Comparison of ENCODE assay signal across 20 cellular contexts in the genomic region with DNA sequence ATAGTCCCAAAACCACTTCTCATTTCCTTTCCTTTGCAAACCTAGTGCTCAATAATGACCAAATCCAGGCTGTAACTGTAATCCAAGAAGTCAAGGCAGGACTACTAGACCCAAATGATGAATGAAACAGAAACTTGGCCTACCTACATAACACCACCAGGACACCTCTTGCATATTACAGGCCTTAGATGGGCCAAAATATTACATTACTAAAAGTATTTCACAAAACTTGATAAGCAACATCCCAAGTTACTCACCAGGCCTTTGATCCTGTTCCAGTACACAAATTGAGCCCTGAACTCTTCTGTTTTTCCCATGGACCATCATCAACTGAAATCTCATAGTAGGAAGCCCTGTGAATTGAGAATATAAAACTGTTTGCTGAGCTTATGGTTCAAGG. TPM values are rescaled to one million over a fixed set of nuclear protein-coding genes. Genes with fewer than 3 reads are reported as not detected.
DNase-seq lines count a peak whose midpoint lies in the region; ATAC-seq, FAIRE-seq and TF ChIP-seq lines count a peak whose summit lies in the region.
"Had no signal": no experiment of that assay in that cellular context is flagged by ENCODE, and none has a peak within 500 bp of the region (broad histone marks: within the 10 kb centered on the region; RNA-seq: fewer than 3 reads in every experiment).

No MANE protein-coding gene starts in this region.

- TF ChIP-seq CTCF in right lobe of liver (IDR thresholded peaks at IDR 0.05) (no peak), HepG2 (CRISPR knock-in tag; IDR thresholded peaks at IDR 0.05) (no peak), fibroblast of mammary gland (conservative IDR thresholded peaks at IDR 0.05; ENCODE audit: control insufficient read depth, insufficient read depth, low read depth, low read length) (no peak)

- H3K4me3 ChIP-seq in right lobe of liver (no peak overlapping the region), HepG2 (replicated peaks in 1 of 3; ENCODE audit: insufficient read depth in 1 of 3, low read depth in 2 of 3, low read length in 3 of 3) (no peak overlapping the region), fibroblast of mammary gland (ENCODE audit: control insufficient read depth, low read depth, low read length) (no peak overlapping the region)
- H3K4me3 ChIP-seq: A549 had no signal

- no peak for FAIRE-seq in HepG2 (lab: Jason Lieb, UNC)
- FAIRE-seq: A549, D721Med, G401.6, GM12891, HTR-8/SVneo had no signal

- H3K27ac ChIP-seq in right lobe of liver (no peak overlapping the region), HepG2 (ENCODE audit: extremely low read length, insufficient read depth, low read length) (no peak overlapping the region), caudate nucleus (ENCODE audit: low read depth, low read length) (no peak overlapping the region)
- H3K27ac ChIP-seq: 22Rv1, A549, C4-2B had no signal

- H3K9me3 ChIP-seq in right lobe of liver: no peaks in the 10 kb centered on the region
- no peaks in the 10 kb centered on the region for H3K9me3 ChIP-seq in HepG2 (ENCODE audit: low read length)
- H3K9me3 ChIP-seq: A549, Caco-2 had no signal

- H4K20me1 ChIP-seq in HepG2 (ENCODE audit: insufficient read depth, low read length): no peaks in the 10 kb centered on the region

- H3K27me3 ChIP-seq in right lobe of liver (no peaks in the 10 kb centered on the region), HepG2 (ENCODE audit: control insufficient read depth in 1 of 2, insufficient read depth in 2 of 2, low read length in 2 of 2) (no peaks in the 10 kb centered on the region)

- no peaks in the 10 kb centered on the region for H3K79me2 ChIP-seq in HepG2 (ENCODE audit: insufficient read depth, low read length)

- in situ Hi-C loops in HepG2 (cut with HindIII; ENCODE audit: extremely low pct_ligation_motif_present, low pct_unique_long_range_greater_than_20kb): no loop called here

- peaks cover 0 to 20% (median 0%) of the 10 kb centered on the region in 4 donors for H3K4me1 ChIP-seq in right lobe of liver
- H3K4me1 ChIP-seq in HepG2 (ENCODE audit: insufficient read depth, low read length): no peaks in the 10 kb centered on the region
- H3K4me1 ChIP-seq: A549, Caco-2 had no signal

- POLR2A ChIA-PET in HepG2 (lab: Yijun Ruan, JAX): no interaction called here

- no peak for TF ChIP-seq RAD21 in HepG2 (CRISPR knock-in tag; IDR thresholded peaks at IDR 0.05)

- no peak for TF ChIP-seq EP300 in HepG2 (IDR thresholded peaks at IDR 0.05; ENCODE audit: low read depth in 2 of 2, low read length in 2 of 2)
- TF ChIP-seq EP300 in HepG2 (CRISPR knock-in tag; IDR thresholded peaks at IDR 0.05; ENCODE audit: borderline replicate concordance): no peak

- no peak overlapping the region for H2AFZ ChIP-seq in HepG2 (ENCODE audit: low read length)

- H3K9ac ChIP-seq in HepG2 (ENCODE audit: insufficient read depth, low read depth, low read length): no peak overlapping the region

- ATAC-seq in right lobe of liver (peak in 3 of 4 donors; percentile 10 to 49 (median 31)), HepG2 (no peak), GM21576 (IDR thresholded peaks at IDR 0.05; ENCODE audit: unreplicated experiment) (no peak)
- ATAC-seq: A549 had no signal

- no peak overlapping the region for H3K4me2 ChIP-seq in HepG2 (ENCODE audit: low read depth, low read length)
- H3K4me2 ChIP-seq: A549 had no signal

- intact Hi-C loops in right lobe of liver (cut with DNase I): no loop called here
- intact Hi-C loops in HepG2 (cut with micrococcal nuclease; ENCODE audit: unreplicated experiment): no loop called here

- DNase-seq in right lobe of liver: no peak
- no peak for DNase-seq in HepG2 (ENCODE audit: low spot score)
- peak; percentile 5 for DNase-seq in fibroblast of mammary gland (ENCODE audit: low read depth)
- peak; percentile 32 for DNase-seq in iris pigment epithelial cell (ENCODE audit: low read depth)
- DNase-seq in NAMALWA (ENCODE audit: low spot score): no peak
- DNase-seq in caudate nucleus (lab: John Stamatoyannopoulos, UW): no peak
- DNase-seq in islet precursor cell: no peak
- DNase-seq: AML-193; Caco-2; CD4-positive, alpha-beta T cell; GOT3; H9 had no signal

- BruUV-seq in HepG2 (replicated peaks; lab: Mats Ljungman, UMichigan): no TSS peak

- TF ChIP-seq POLR2A in right lobe of liver (IDR thresholded peaks at IDR 0.05): no peak
- TF ChIP-seq POLR2A in HepG2 (IDR thresholded peaks at IDR 0.05; ENCODE audit: insufficient read depth in 1 of 2, low read depth in 2 of 2, low read length in 2 of 2): no peak

- CTCF ChIA-PET in HepG2 (lab: Yijun Ruan, JAX; ENCODE audit: low intra/inter-chr PET ratio, low total read pairs): no interaction called here

- H3K36me3 ChIP-seq in right lobe of liver (peaks cover 0 to 49% (median 22%) of the 10 kb centered on the region in 4 donors), HepG2 (replicated peaks in 1 of 2; ENCODE audit: control insufficient read depth in 1 of 2, insufficient read depth in 2 of 2, low read length in 2 of 2) (peaks cover 4 to 33% of the 10 kb centered on the region in 2 experiments)

RNA-seq across cellular contexts. Expression of a gene that starts 34.8 kb away (rescaled TPM):
- total RNA-seq in right lobe of liver (100 to 1,000 TPM; 102 to 253 (median 142) TPM), HepG2 (2016; rRNA removed; fragmentation: Illumina TruSeq; extraction: Trizol) (71.4 and 94.9 TPM in 2 replicates)
- total RNA-seq in HepG2 (2016; cell fraction: cytosol; rRNA removed; fragmentation: Illumina TruSeq; extraction: Trizol; ENCODE audit: low read depth): 16.2 and 22.5 TPM in 2 replicates
- 66.3 and 99.8 TPM in 2 replicates for total RNA-seq in HepG2 (2016; cell fraction: insoluble cytoplasmic fraction; rRNA removed; fragmentation: Illumina TruSeq; extraction: Trizol)
- 39.1 and 45.5 TPM in 2 replicates for total RNA-seq in HepG2 (2016; cell fraction: membrane; rRNA removed; fragmentation: Illumina TruSeq; extraction: Trizol)
- total RNA-seq in HepG2 (2016; cell fraction: nucleus; rRNA removed; fragmentation: Illumina TruSeq; extraction: Trizol): 36.8 and 39.2 TPM in 2 replicates
- polyA plus RNA-seq in HepG2 (2011; rRNA removed): 13.9 and 14.6 TPM in 2 replicates
- polyA plus RNA-seq in HepG2 (2011; cell fraction: cytosol; rRNA removed): 6.9 and 10.4 TPM in 2 replicates
- polyA plus RNA-seq in HepG2 (2011; cell fraction: nucleus; rRNA removed): 5.7 and 12.0 TPM in 2 replicates
- polyA plus RNA-seq in HepG2 (2012): 28.2 and 41.4 TPM in 2 replicates
- polyA plus RNA-seq in HepG2 (2016; cell fraction: cytosol; fragmentation: Illumina TruSeq; extraction: Trizol; ENCODE audit: low read depth): 11.5 and 11.7 TPM in 2 replicates
- polyA plus RNA-seq in HepG2 (2016; cell fraction: insoluble cytoplasmic fraction; fragmentation: Illumina TruSeq; extraction: Trizol; ENCODE audit: low read depth): 63.7 and 67.5 TPM in 2 replicates
- 21.2 and 22.8 TPM in 2 replicates for polyA plus RNA-seq in HepG2 (2016; cell fraction: membrane; fragmentation: Illumina TruSeq; extraction: Trizol; ENCODE audit: low read depth)
- polyA plus RNA-seq in HepG2 (2016; cell fraction: nucleus; fragmentation: Illumina TruSeq; extraction: Trizol; ENCODE audit: insufficient read depth, low read depth): 67.8 and 71.3 TPM in 2 replicates
- 15.0 and 26.4 TPM in 2 replicates for polyA minus RNA-seq in HepG2 (2011; rRNA and poly(A)+ RNA removed; ENCODE audit: low replicate concordance)
- 20.1 and 29.7 TPM in 2 replicates for polyA minus RNA-seq in HepG2 (2011; cell fraction: cytosol; rRNA and poly(A)+ RNA removed)
- 14.9 and 16.9 TPM in 2 replicates for polyA minus RNA-seq in HepG2 (2011; cell fraction: nucleus; rRNA and poly(A)+ RNA removed)

RNA-seq across cellular contexts. Expression of a gene that starts 55.0 kb away (rescaled TPM):
- 10 to 100 TPM; 11.8 to 25.0 (median 17.3) TPM for total RNA-seq in right lobe of liver
- total RNA-seq in HepG2 (2016; rRNA removed; fragmentation: Illumina TruSeq; extraction: Trizol): 84.1 and 121 TPM in 2 replicates
- total RNA-seq in HepG2 (2016; cell fraction: cytosol; rRNA removed; fragmentation: Illumina TruSeq; extraction: Trizol; ENCODE audit: low read depth): 34.3 and 35.7 TPM in 2 replicates
- 83.8 and 119 TPM in 2 replicates for total RNA-seq in HepG2 (2016; cell fraction: insoluble cytoplasmic fraction; rRNA removed; fragmentation: Illumina TruSeq; extraction: Trizol)
- 103 and 105 TPM in 2 replicates for total RNA-seq in HepG2 (2016; cell fraction: membrane; rRNA removed; fragmentation: Illumina TruSeq; extraction: Trizol)
- 51.9 and 54.0 TPM in 2 replicates for total RNA-seq in HepG2 (2016; cell fraction: nucleus; rRNA removed; fragmentation: Illumina TruSeq; extraction: Trizol)
- 24.7 and 29.6 TPM in 2 replicates for polyA plus RNA-seq in HepG2 (2011; rRNA removed)
- 20.2 and 23.0 TPM in 2 replicates for polyA plus RNA-seq in HepG2 (2011; cell fraction: cytosol; rRNA removed)
- 19.4 and 21.5 TPM in 2 replicates for polyA plus RNA-seq in HepG2 (2011; cell fraction: nucleus; rRNA removed)
- polyA plus RNA-seq in HepG2 (2012): 16.6 and 29.1 TPM in 2 replicates
- 24.9 and 29.5 TPM in 2 replicates for polyA plus RNA-seq in HepG2 (2016; cell fraction: cytosol; fragmentation: Illumina TruSeq; extraction: Trizol; ENCODE audit: low read depth)
- polyA plus RNA-seq in HepG2 (2016; cell fraction: insoluble cytoplasmic fraction; fragmentation: Illumina TruSeq; extraction: Trizol; ENCODE audit: low read depth): 84.4 and 87.1 TPM in 2 replicates
- 49.9 and 54.3 TPM in 2 replicates for polyA plus RNA-seq in HepG2 (2016; cell fraction: membrane; fragmentation: Illumina TruSeq; extraction: Trizol; ENCODE audit: low read depth)
- polyA plus RNA-seq in HepG2 (2016; cell fraction: nucleus; fragmentation: Illumina TruSeq; extraction: Trizol; ENCODE audit: insufficient read depth, low read depth): 55.5 and 56.1 TPM in 2 replicates
- polyA minus RNA-seq in HepG2 (2011; rRNA and poly(A)+ RNA removed; ENCODE audit: low replicate concordance): 46.3 and 180 TPM in 2 replicates
- 23.5 and 24.9 TPM in 2 replicates for polyA minus RNA-seq in HepG2 (2011; cell fraction: cytosol; rRNA and poly(A)+ RNA removed)
- 30.7 and 31.5 TPM in 2 replicates for polyA minus RNA-seq in HepG2 (2011; cell fraction: nucleus; rRNA and poly(A)+ RNA removed)

RNA-seq across cellular contexts. Expression of a gene that starts 55.2 kb away (rescaled TPM):
- total RNA-seq in right lobe of liver (10 to 100 TPM in 5 of 6 experiments, 1 to 10 TPM in 1; 8.0 to 13.0 (median 10.5) TPM), HepG2 (2016; rRNA removed; fragmentation: Illumina TruSeq; extraction: Trizol) (1.8 and 4.7 TPM in 2 replicates)
- 0.51 and 0.88 TPM in 2 replicates for total RNA-seq in HepG2 (2016; cell fraction: cytosol; rRNA removed; fragmentation: Illumina TruSeq; extraction: Trizol; ENCODE audit: low read depth)
- 1.9 and 2.6 TPM in 2 replicates for total RNA-seq in HepG2 (2016; cell fraction: insoluble cytoplasmic fraction; rRNA removed; fragmentation: Illumina TruSeq; extraction: Trizol)
- total RNA-seq in HepG2 (2016; cell fraction: membrane; rRNA removed; fragmentation: Illumina TruSeq; extraction: Trizol): 0.83 and 1.1 TPM in 2 replicates
- 6.0 and 7.7 TPM in 2 replicates for total RNA-seq in HepG2 (2016; cell fraction: nucleus; rRNA removed; fragmentation: Illumina TruSeq; extraction: Trizol)
- 2.0 TPM in 2 replicates for polyA plus RNA-seq in HepG2 (2011; rRNA removed)
- 0.43 and 0.82 TPM in 2 replicates for polyA plus RNA-seq in HepG2 (2011; cell fraction: cytosol; rRNA removed)
- 2.0 and 2.2 TPM in 2 replicates for polyA plus RNA-seq in HepG2 (2011; cell fraction: nucleus; rRNA removed)
- 2.1 and 2.8 TPM in 2 replicates for polyA plus RNA-seq in HepG2 (2012)
- 0.12 and 0.41 TPM in 2 replicates for polyA plus RNA-seq in HepG2 (2016; cell fraction: cytosol; fragmentation: Illumina TruSeq; extraction: Trizol; ENCODE audit: low read depth)
- polyA plus RNA-seq in HepG2 (2016; cell fraction: insoluble cytoplasmic fraction; fragmentation: Illumina TruSeq; extraction: Trizol; ENCODE audit: low read depth): 1.1 and 1.2 TPM in 2 replicates
- polyA plus RNA-seq in HepG2 (2016; cell fraction: membrane; fragmentation: Illumina TruSeq; extraction: Trizol; ENCODE audit: low read depth): 0.27 and 0.40 TPM in 2 replicates
- polyA plus RNA-seq in HepG2 (2016; cell fraction: nucleus; fragmentation: Illumina TruSeq; extraction: Trizol; ENCODE audit: insufficient read depth, low read depth): 4.2 and 5.2 TPM in 2 replicates
- 3.3 and 13.6 TPM in 2 replicates for polyA minus RNA-seq in HepG2 (2011; rRNA and poly(A)+ RNA removed; ENCODE audit: low replicate concordance)
- polyA minus RNA-seq in HepG2 (2011; cell fraction: cytosol; rRNA and poly(A)+ RNA removed): 2.8 and 4.0 TPM in 2 replicates
- polyA minus RNA-seq in HepG2 (2011; cell fraction: nucleus; rRNA and poly(A)+ RNA removed): 6.8 and 9.4 TPM in 2 replicates

Comparison
In these comparisons a context has a peak if more than half of its experiments do, and no peak if none do; other contexts are left out.
1. ATAC-seq: peak in right lobe of liver (3 of 4); none in HepG2 (single experiment) and GM21576 (single experiment).
2. DNase-seq: peak in fibroblast of mammary gland (single experiment) and iris pigment epithelial cell (single experiment); none in right lobe of liver (0 of 3), HepG2 (single experiment), NAMALWA (single experiment), caudate nucleus (0 of 61) and islet precursor cell (single experiment).